In the genomic region with DNA sequence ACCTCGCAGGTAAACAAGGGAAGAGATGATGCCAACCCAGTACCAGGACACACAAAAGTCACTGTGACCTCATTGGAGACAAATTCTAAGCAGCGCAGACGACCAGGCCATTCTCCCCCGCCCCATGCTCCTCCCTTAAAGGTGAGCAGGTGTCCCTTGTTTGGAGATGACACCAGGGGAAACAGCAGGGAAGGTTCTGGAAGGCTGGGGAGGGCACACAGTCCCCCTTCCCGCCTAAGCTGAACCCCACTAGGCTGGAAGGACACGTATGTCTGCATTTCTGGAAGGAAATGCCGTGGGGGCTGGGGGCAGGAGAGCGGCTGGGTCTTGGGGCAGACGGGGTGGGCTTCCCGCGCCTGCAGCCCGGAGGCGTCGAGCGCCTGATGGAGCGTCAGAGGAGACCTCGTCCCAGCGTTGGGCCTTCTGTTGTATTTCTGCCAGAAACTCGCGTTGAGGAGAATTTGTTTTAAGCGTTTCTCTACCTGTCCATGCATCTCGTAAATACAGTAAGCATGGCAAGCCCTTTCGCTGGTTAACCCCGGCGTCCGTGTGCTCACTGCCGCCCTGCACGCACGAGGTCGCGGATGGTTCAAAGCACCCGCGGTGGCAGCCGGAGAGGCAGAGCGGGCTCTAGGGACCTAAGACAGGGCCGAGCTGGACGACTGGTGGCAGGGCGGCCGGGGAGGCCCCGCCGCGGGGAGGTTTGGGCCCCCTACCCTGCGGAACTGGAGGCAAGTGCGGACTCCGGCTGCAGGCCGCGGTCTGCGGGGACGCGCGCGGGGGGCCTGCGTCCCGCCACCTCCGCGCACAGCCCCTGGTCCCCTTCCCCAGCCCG, we compare ENCODE assay signal across 8 cellular contexts. TPM values are rescaled to one million over a fixed set of nuclear protein-coding genes. Genes with fewer than 3 reads are reported as not detected.
DNase-seq lines count a peak whose midpoint lies in the region; ATAC-seq, FAIRE-seq and TF ChIP-seq lines count a peak whose summit lies in the region.

No MANE protein-coding gene starts in this region.

- peaks cover 9% of the 10 kb centered on the region for H3K4me1 Mint-ChIP-seq in neural crest cell

- no peaks in the 10 kb centered on the region for H3K36me3 ChIP-seq in OCI-LY7 (ENCODE audit: insufficient read depth, low read length)
- H3K36me3 ChIP-seq in endothelial cell of umbilical vein (ENCODE audit: control insufficient read depth in 2 of 2, extremely low read depth in 1 of 2, insufficient read depth in 2 of 2, low read length in 2 of 2), result no peaks in the 10 kb centered on the region

- BruUV-seq in OCI-LY7 (replicated peaks; lab: Mats Ljungman, UMichigan) (no TSS peak), endothelial cell of umbilical vein (replicated peaks; lab: Mats Ljungman, UMichigan) (no TSS peak)

- H3K27me3 Mint-ChIP-seq in neural crest cell (ENCODE audit: low read depth), result peaks cover 94% of the 10 kb centered on the region

- H4K20me1 ChIP-seq in OCI-LY7 (ENCODE audit: insufficient read depth, low read length), result no peaks in the 10 kb centered on the region
- H4K20me1 ChIP-seq in endothelial cell of umbilical vein (replicated peaks; ENCODE audit: control insufficient read depth, extremely low read depth, insufficient read depth, low read length), result no peaks in the 10 kb centered on the region

- peak overlapping the region; percentile 85 for H3K4me3 Mint-ChIP-seq in neural crest cell

- H3K9me3 Mint-ChIP-seq in neural crest cell, result no peaks in the 10 kb centered on the region

- intact Hi-C loops in OCI-LY7 (cut with micrococcal nuclease; ENCODE audit: unreplicated experiment) (no loop called here), endothelial cell of umbilical vein (cut with micrococcal nuclease) (no loop called here)

- H3K36me3 Mint-ChIP-seq in neural crest cell (ENCODE audit: low read depth), result no peaks in the 10 kb centered on the region

- CTCF ChIA-PET in OCI-LY7 (lab: Charles Lee; ENCODE audit: unreplicated experiment) (no interaction called here), endothelial cell of umbilical vein (lab: Charles Lee) (no interaction called here)

- TF ChIP-seq CTCF in OCI-LY7 (conservative IDR thresholded peaks at IDR 0.05; ENCODE audit: low read length) (no peak), endothelial cell of umbilical vein (IDR thresholded peaks at IDR 0.05; ENCODE audit: extremely low read depth in 1 of 2, insufficient read depth in 1 of 2, low read depth in 1 of 2, low read length in 2 of 2) (no peak), neural crest cell (conservative IDR thresholded peaks at IDR 0.05) (no peak)

- peak; percentile 29 for DNase-seq in AG20443 (ENCODE audit: low spot score)
- no peak for DNase-seq in OCI-LY7 (ENCODE audit: low spot score)
- no peak for DNase-seq in endothelial cell of umbilical vein (ENCODE audit: low read depth, low spot score)
- no peak for DNase-seq in neural crest cell (ENCODE audit: low read depth, low spot score)
- DNase-seq in AG08395 (ENCODE audit: low spot score), result no peak
- no peak for DNase-seq in DMS79 treated with DMSO at 0.1 percent for 48 hours (lab: John Stamatoyannopoulos, UW)
- DNase-seq in NCI-H1105 treated with DMSO at 0.1 percent for 48 hours (lab: John Stamatoyannopoulos, UW), result no peak

- H3K79me2 ChIP-seq in OCI-LY7 (ENCODE audit: insufficient read depth, low read depth, low read length) (no peaks in the 10 kb centered on the region), endothelial cell of umbilical vein (ENCODE audit: control insufficient read depth, insufficient read depth, low read length) (no peaks in the 10 kb centered on the region)

- no peak overlapping the region for H3K27ac Mint-ChIP-seq in neural crest cell (ENCODE audit: unreplicated experiment)

- TF ChIP-seq POLR2A in endothelial cell of umbilical vein (IDR thresholded peaks at IDR 0.05; ENCODE audit: low read depth, low read length), result no peak

- H3K4me3 ChIP-seq in OCI-LY7 (ENCODE audit: low read depth, low read length, poor library complexity, severe bottlenecking) (peak overlapping the region; percentile 65), endothelial cell of umbilical vein (replicated peaks in 1 of 3; ENCODE audit: insufficient read depth in 1 of 3, low read depth in 1 of 3, low read length in 3 of 3) (peak overlapping the region; percentile 40 to 52 (median 43))

- H3K9ac ChIP-seq in endothelial cell of umbilical vein (replicated peaks; ENCODE audit: extremely low read depth, insufficient read depth, low read length), result peak overlapping the region; percentile 24

- POLR2A ChIA-PET in OCI-LY7 (lab: Charles Lee) (no interaction called here), endothelial cell of umbilical vein (lab: Charles Lee) (no interaction called here)

- H3K27me3 ChIP-seq in endothelial cell of umbilical vein (ENCODE audit: control insufficient read depth in 2 of 2, insufficient read depth in 2 of 2, low read length in 2 of 2), result peaks cover 65 to 90% of the 10 kb centered on the region in 2 experiments

- H2AFZ ChIP-seq in OCI-LY7 (ENCODE audit: low read length) (no peak overlapping the region; the same call in 1 of the 2 replicates), endothelial cell of umbilical vein (ENCODE audit: low read depth, low read length) (peak overlapping the region; percentile 93)

- H3K9me1 ChIP-seq in endothelial cell of umbilical vein (replicated peaks; ENCODE audit: control insufficient read depth, extremely low read depth, insufficient read depth, low read length), result no peaks in the 10 kb centered on the region

- dilution Hi-C loops in endothelial cell of umbilical vein (cut with MboI; ENCODE audit: extremely low pct_ligation_motif_present, low sequenced_read_pairs), result no loop called here

- H3K9me3 ChIP-seq in OCI-LY7 (ENCODE audit: low read length), result no peaks in the 10 kb centered on the region
- no peaks in the 10 kb centered on the region for H3K9me3 ChIP-seq in endothelial cell of umbilical vein (replicated peaks; ENCODE audit: control insufficient read depth, insufficient read depth, low read length)

- no peak for FAIRE-seq in endothelial cell of umbilical vein (lab: Jason Lieb, UNC)

- H3K27ac ChIP-seq in OCI-LY7 (ENCODE audit: low read depth, low read length, poor library complexity, severe bottlenecking) (no peak overlapping the region), endothelial cell of umbilical vein (ENCODE audit: insufficient read depth, low read depth, low read length) (no peak overlapping the region)

- H3K4me2 ChIP-seq in OCI-LY7 (ENCODE audit: low read length) (peak overlapping the region; percentile 85), endothelial cell of umbilical vein (ENCODE audit: insufficient read depth, low read length) (peak overlapping the region; percentile 79)

- peak; percentile 23 for ATAC-seq in GM19035 (IDR thresholded peaks at IDR 0.05; ENCODE audit: unreplicated experiment)

- H3K9me2 ChIP-seq in OCI-LY7 (ENCODE audit: insufficient read depth, low read length), result no peaks in the 10 kb centered on the region

- H3K4me1 ChIP-seq in OCI-LY7 (ENCODE audit: insufficient read depth, low read length, poor library complexity, severe bottlenecking) (peaks cover 7% of the 10 kb centered on the region), endothelial cell of umbilical vein (ENCODE audit: control insufficient read depth, extremely low read depth, insufficient read depth, low read length) (peaks cover 21% of the 10 kb centered on the region)

TF ChIP-seq in endothelial cell of umbilical vein, 7 proteins besides CTCF, POLR2A, EP300 and RAD21:
- TF ChIP-seq EZH2 (IDR thresholded peaks at IDR 0.05; ENCODE audit: borderline replicate concordance, low read depth, low read length, severe bottlenecking) (peak; percentile 98), FOS (IDR thresholded peaks at IDR 0.05; ENCODE audit: borderline replicate concordance, insufficient read depth, low read length) (no peak)

RNA-seq across cellular contexts. Expression of a gene that starts 1.2 kb away (rescaled TPM):
- total RNA-seq in OCI-LY7 (2014; rRNA removed; shearing (Covaris generic)), result not detected in 2 replicates
- total RNA-seq in OCI-LY7 (2022) (0.06 TPM in 1 of 2 replicates, not detected in the other), endothelial cell of umbilical vein (not detected in 2 replicates), neural crest cell (0.91 and 0.96 TPM in 2 replicates)
- polyA plus RNA-seq in endothelial cell of umbilical vein, result not detected in 2 replicates
- 0.01 TPM in 1 of 2 replicates, not detected in the other for polyA plus RNA-seq in endothelial cell of umbilical vein (2011; cell fraction: cytosol; rRNA removed)
- 0.03 and 0.10 TPM in 2 replicates for polyA plus RNA-seq in endothelial cell of umbilical vein (2011; cell fraction: nucleus; rRNA removed)
- polyA plus RNA-seq in endothelial cell of umbilical vein (2012), result 0.60 and 1.3 TPM in 2 replicates
- polyA minus RNA-seq in endothelial cell of umbilical vein, result not detected in 2 replicates
- polyA minus RNA-seq in endothelial cell of umbilical vein (2011; cell fraction: cytosol; rRNA and poly(A)+ RNA removed), result 1.2 TPM
- polyA minus RNA-seq in endothelial cell of umbilical vein (2011; cell fraction: nucleus; rRNA and poly(A)+ RNA removed), result not detected in 2 replicates
